ENCODE assay signal across 1 cellular context in genomic region chr20:1360094-1360493, GRCh38.
TF ChIP-seq lines count a peak whose summit lies in the region.

No MANE protein-coding gene starts in this region.

TF ChIP-seq in A549, 52 proteins besides CTCF, POLR2A, EP300 and RAD21:
- TF ChIP-seq, protein P1, sequence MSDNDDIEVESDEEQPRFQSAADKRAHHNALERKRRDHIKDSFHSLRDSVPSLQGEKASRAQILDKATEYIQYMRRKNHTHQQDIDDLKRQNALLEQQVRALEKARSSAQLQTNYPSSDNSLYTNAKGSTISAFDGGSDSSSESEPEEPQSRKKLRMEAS (IDR thresholded peaks at IDR 0.05) = no peak
